In genomic region chr3:172808969-172809546, GRCh38 we compare ENCODE assay signal across 9 cellular contexts. TPM values are rescaled to one million over a fixed set of nuclear protein-coding genes. Genes with fewer than 3 reads are reported as not detected.
DNase-seq lines count a peak whose midpoint lies in the region; ATAC-seq and TF ChIP-seq lines count a peak whose summit lies in the region.
"Had no signal": no experiment of that assay in that cellular context is flagged by ENCODE, and none has a peak within 500 bp of the region (broad histone marks: within the 10 kb centered on the region; RNA-seq: fewer than 3 reads in every experiment).

No MANE protein-coding gene starts in this region.

- H2AFZ ChIP-seq in GM23338 = no peak overlapping the region
- no peak overlapping the region for H2AFZ ChIP-seq in osteoblast (ENCODE audit: low read length)

- H3K36me3 ChIP-seq in CD4-positive, CD25-positive, alpha-beta regulatory T cell (ENCODE audit: control insufficient read depth, insufficient read depth, low read length) = no peaks in the 10 kb centered on the region
- H3K36me3 ChIP-seq in GM23338 (ENCODE audit: insufficient read depth) (peaks cover 27% of the 10 kb centered on the region; the same call in 1 of the 2 replicates), osteoblast (ENCODE audit: insufficient read depth, low read length) (peaks cover 22% of the 10 kb centered on the region)

- peaks cover 0 to 26% (median 7%) of the 10 kb centered on the region in 4 donors for H3K4me1 Mint-ChIP-seq in CD4-positive, CD25-positive, alpha-beta regulatory T cell
- H3K4me1 Mint-ChIP-seq in GM23338 = no peaks in the 10 kb centered on the region

- H3K9me3 Mint-ChIP-seq in CD4-positive, CD25-positive, alpha-beta regulatory T cell = no peaks in the 10 kb centered on the region
- H3K9me3 Mint-ChIP-seq in GM23338 = no peaks in the 10 kb centered on the region

- no peak overlapping the region for H3K4me2 ChIP-seq in GM23338
- H3K4me2 ChIP-seq in osteoblast (ENCODE audit: insufficient read depth, low read length) = no peak overlapping the region

- intact Hi-C loops in left colon (cut with DNase I, micrococcal nuclease) = no loop called here

- peaks cover 4% of the 10 kb centered on the region for H3K36me3 Mint-ChIP-seq in CD4-positive, CD25-positive, alpha-beta regulatory T cell
- H3K36me3 Mint-ChIP-seq in GM23338 (ENCODE audit: low read depth) = peaks cover 28% of the 10 kb centered on the region; the same call in 2 of the 3 replicates

- H3K27me3 ChIP-seq in CD4-positive, CD25-positive, alpha-beta regulatory T cell (ENCODE audit: control insufficient read depth, insufficient read depth, low read length) = no peaks in the 10 kb centered on the region
- H3K27me3 ChIP-seq in GM23338 (ENCODE audit: insufficient read depth) (no peaks in the 10 kb centered on the region), osteoblast (ENCODE audit: insufficient read depth, low read length) (no peaks in the 10 kb centered on the region)

- no peak overlapping the region for H3K4me3 ChIP-seq in CD4-positive, CD25-positive, alpha-beta regulatory T cell (ENCODE audit: low read depth, low read length)
- H3K4me3 ChIP-seq in GM23338 = no peak overlapping the region
- no peak overlapping the region for H3K4me3 ChIP-seq in choroid plexus epithelial cell (ENCODE audit: low read depth, low read length)
- no peak overlapping the region for H3K4me3 ChIP-seq in osteoblast (ENCODE audit: insufficient read depth, low read length)

- no peaks in the 10 kb centered on the region for H3F3A ChIP-seq in GM23338 (replicated peaks; ENCODE audit: low read depth)

- no peaks in the 10 kb centered on the region for H3K9me3 ChIP-seq in CD4-positive, CD25-positive, alpha-beta regulatory T cell (ENCODE audit: control insufficient read depth in 2 of 2, low read length in 2 of 2)
- no peaks in the 10 kb centered on the region for H3K9me3 ChIP-seq in osteoblast (ENCODE audit: low read depth, low read length)

- no peaks in the 10 kb centered on the region for H3K27me3 Mint-ChIP-seq in CD4-positive, CD25-positive, alpha-beta regulatory T cell
- H3K27me3 Mint-ChIP-seq in GM23338 (ENCODE audit: insufficient read depth, low read depth, poor library complexity) = no peaks in the 10 kb centered on the region

- no peak overlapping the region for H3K27ac Mint-ChIP-seq in CD4-positive, CD25-positive, alpha-beta regulatory T cell
- no peak overlapping the region for H3K27ac Mint-ChIP-seq in GM23338

- TF ChIP-seq CTCF in GM23338 (conservative IDR thresholded peaks at IDR 0.05; ENCODE audit: low read depth in 2 of 2) = peak in 1 of 2 experiments; percentile 58; a peak in 3 of 4 replicates
- peak; percentile 42 for TF ChIP-seq CTCF in choroid plexus epithelial cell (conservative IDR thresholded peaks at IDR 0.05; ENCODE audit: low read depth, low read length)
- TF ChIP-seq CTCF in osteoblast (IDR thresholded peaks at IDR 0.05; ENCODE audit: extremely low read depth, low read depth, low read length) = peak; percentile 43

- ATAC-seq in CD4-positive, CD25-positive, alpha-beta regulatory T cell (ENCODE audit: low read depth in 2 of 2) = no peak
- ATAC-seq in GM23338 (no peak), left colon (no peak)

- H3K4me1 ChIP-seq in CD4-positive, CD25-positive, alpha-beta regulatory T cell (ENCODE audit: control insufficient read depth, insufficient read depth, low read length, poor library complexity, severe bottlenecking) = no peaks in the 10 kb centered on the region
- H3K4me1 ChIP-seq in GM23338 (ENCODE audit: insufficient read depth) (no peaks in the 10 kb centered on the region), osteoblast (ENCODE audit: insufficient read depth, low read length) (no peaks in the 10 kb centered on the region)

- H3K4me3 Mint-ChIP-seq in CD4-positive, CD25-positive, alpha-beta regulatory T cell = no peak overlapping the region
- no peak overlapping the region for H3K4me3 Mint-ChIP-seq in GM23338

- H3K9me2 ChIP-seq in GM23338 (ENCODE audit: insufficient read depth) = no peaks in the 10 kb centered on the region

- peak in 2 of 3 donors; percentile 26 to 52 for DNase-seq in CD4-positive, CD25-positive, alpha-beta regulatory T cell
- DNase-seq in GM23338 (ENCODE audit: low spot score) (peak; percentile 46), NCI-H2227 treated with DMSO at 0.1 percent for 48 hours (lab: John Stamatoyannopoulos, UW) (peak; percentile 66), choroid plexus epithelial cell (ENCODE audit: low read depth) (peak; percentile 80), osteoblast (ENCODE audit: insufficient read length, low spot score, missing footprints) (no peak), NCI-H1048 (lab: John Stamatoyannopoulos, UW) (no peak), left colon (no peak)
- no peak for DNase-seq in stimulated activated CD4-positive, alpha-beta T cell treated with anti-CD3 and anti-CD28 coated beads, Interleukin-2, amount 100 ng/mL, for 24 hours

- H4K20me1 ChIP-seq in GM23338 (replicated peaks; ENCODE audit: insufficient read depth) = no peaks in the 10 kb centered on the region; the same call in 1 of the 2 replicates
- no peaks in the 10 kb centered on the region for H4K20me1 ChIP-seq in osteoblast (ENCODE audit: insufficient read depth, low read length)

- H3K27ac ChIP-seq in CD4-positive, CD25-positive, alpha-beta regulatory T cell (ENCODE audit: insufficient read depth, low read length, poor library complexity, severe bottlenecking) = no peak overlapping the region
- H3K27ac ChIP-seq in GM23338 (ENCODE audit: low read depth) (no peak overlapping the region), osteoblast (ENCODE audit: low read depth, low read length) (no peak overlapping the region)
- H3K27ac ChIP-seq: HL-60 had no signal

- H3K79me2 ChIP-seq in GM23338 (replicated peaks; ENCODE audit: insufficient read depth) = no peaks in the 10 kb centered on the region
- H3K79me2 ChIP-seq in osteoblast (ENCODE audit: insufficient read depth, low read length) = no peaks in the 10 kb centered on the region

TF ChIP-seq in GM23338, 12 proteins besides CTCF, POLR2A, EP300 and RAD21:
- no peak for TF ChIP-seq ZNF331 (CRISPR knock-in tag; IDR thresholded peaks at IDR 0.05; ENCODE audit: low read depth)
- TF ChIP-seq JUNB (IDR thresholded peaks at IDR 0.05; ENCODE audit: unreplicated experiment) = no peak
- TF ChIP-seq ETS1 (IDR thresholded peaks at IDR 0.05) = no peak
- no peak for TF ChIP-seq POLR2AphosphoS5 (IDR thresholded peaks at IDR 0.05; ENCODE audit: low read depth)
- no peak for TF ChIP-seq STAT1 (IDR thresholded peaks at IDR 0.05; ENCODE audit: unreplicated experiment)
- TF ChIP-seq ZNF114 (CRISPR knock-in tag; IDR thresholded peaks at IDR 0.05) = no peak
- no peak for TF ChIP-seq EZH2phosphoT487 (IDR thresholded peaks at IDR 0.05; ENCODE audit: unreplicated experiment)
- TF ChIP-seq EZH2 (IDR thresholded peaks at IDR 0.05; ENCODE audit: low read depth, unreplicated experiment) = no peak
- TF ChIP-seq CREB1 (CRISPR knock-in tag; IDR thresholded peaks at IDR 0.05; ENCODE audit: low read depth) = no peak
- no peak for TF ChIP-seq NANOG (IDR thresholded peaks at IDR 0.05; ENCODE audit: borderline replicate concordance)
- TF ChIP-seq, protein P1, sequence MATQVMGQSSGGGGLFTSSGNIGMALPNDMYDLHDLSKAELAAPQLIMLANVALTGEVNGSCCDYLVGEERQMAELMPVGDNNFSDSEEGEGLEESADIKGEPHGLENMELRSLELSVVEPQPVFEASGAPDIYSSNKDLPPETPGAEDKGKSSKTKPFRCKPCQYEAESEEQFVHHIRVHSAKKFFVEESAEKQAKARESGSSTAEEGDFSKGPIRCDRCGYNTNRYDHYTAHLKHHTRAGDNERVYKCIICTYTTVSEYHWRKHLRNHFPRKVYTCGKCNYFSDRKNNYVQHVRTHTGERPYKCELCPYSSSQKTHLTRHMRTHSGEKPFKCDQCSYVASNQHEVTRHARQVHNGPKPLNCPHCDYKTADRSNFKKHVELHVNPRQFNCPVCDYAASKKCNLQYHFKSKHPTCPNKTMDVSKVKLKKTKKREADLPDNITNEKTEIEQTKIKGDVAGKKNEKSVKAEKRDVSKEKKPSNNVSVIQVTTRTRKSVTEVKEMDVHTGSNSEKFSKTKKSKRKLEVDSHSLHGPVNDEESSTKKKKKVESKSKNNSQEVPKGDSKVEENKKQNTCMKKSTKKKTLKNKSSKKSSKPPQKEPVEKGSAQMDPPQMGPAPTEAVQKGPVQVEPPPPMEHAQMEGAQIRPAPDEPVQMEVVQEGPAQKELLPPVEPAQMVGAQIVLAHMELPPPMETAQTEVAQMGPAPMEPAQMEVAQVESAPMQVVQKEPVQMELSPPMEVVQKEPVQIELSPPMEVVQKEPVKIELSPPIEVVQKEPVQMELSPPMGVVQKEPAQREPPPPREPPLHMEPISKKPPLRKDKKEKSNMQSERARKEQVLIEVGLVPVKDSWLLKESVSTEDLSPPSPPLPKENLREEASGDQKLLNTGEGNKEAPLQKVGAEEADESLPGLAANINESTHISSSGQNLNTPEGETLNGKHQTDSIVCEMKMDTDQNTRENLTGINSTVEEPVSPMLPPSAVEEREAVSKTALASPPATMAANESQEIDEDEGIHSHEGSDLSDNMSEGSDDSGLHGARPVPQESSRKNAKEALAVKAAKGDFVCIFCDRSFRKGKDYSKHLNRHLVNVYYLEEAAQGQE (IDR thresholded peaks at IDR 0.05; ENCODE audit: unreplicated experiment) = no peak

RNA-seq across cellular contexts. Expression of gene ECT2, which starts 58.5 kb away (rescaled TPM):
- 2.7 TPM for total RNA-seq in CD4-positive, CD25-positive, alpha-beta regulatory T cell
- polyA plus RNA-seq in CD4-positive, CD25-positive, alpha-beta regulatory T cell = 1 to 10 TPM; 1.1 to 2.9 (median 1.9) TPM
- 96.9 and 102 TPM in 2 replicates for total RNA-seq in GM23338 (2014; rRNA removed; shearing (Covaris generic))
- polyA plus RNA-seq in GM23338 (2016; fragmentation: Nextera tagmentation; extraction: Ambion mirVana) = 94.2 and 111 TPM in 2 replicates
- total RNA-seq in osteoblast = 21.8 and 23.2 TPM in 2 replicates
- 10 to 100 TPM; 15.7 to 22.3 TPM for total RNA-seq in left colon

Comparison
In these comparisons a context has a peak if more than half of its experiments do, and no peak if none do; other contexts are left out.
1. DNase-seq: peak in CD4-positive, CD25-positive, alpha-beta regulatory T cell (2 of 3), GM23338 (single experiment), NCI-H2227 treated with DMSO at 0.1 percent for 48 hours (single experiment) and choroid plexus epithelial cell (single experiment); none in osteoblast (single experiment), NCI-H1048 (single experiment), left colon (0 of 2) and stimulated activated CD4-positive, alpha-beta T cell treated with anti-CD3 and anti-CD28 coated beads, Interleukin-2, amount 100 ng/mL, for 24 hours (0 of 2).